In genomic region chr4:82746705-82747567, GRCh38 we compare ENCODE assay signal across 1 cellular context.
TF ChIP-seq lines count a peak whose summit lies in the region.

No MANE protein-coding gene starts in this region.

TF ChIP-seq in HepG2, 621 proteins besides CTCF, POLR2A, EP300 and RAD21 (continued from another document and continues in another):
- TF ChIP-seq, protein P1, sequence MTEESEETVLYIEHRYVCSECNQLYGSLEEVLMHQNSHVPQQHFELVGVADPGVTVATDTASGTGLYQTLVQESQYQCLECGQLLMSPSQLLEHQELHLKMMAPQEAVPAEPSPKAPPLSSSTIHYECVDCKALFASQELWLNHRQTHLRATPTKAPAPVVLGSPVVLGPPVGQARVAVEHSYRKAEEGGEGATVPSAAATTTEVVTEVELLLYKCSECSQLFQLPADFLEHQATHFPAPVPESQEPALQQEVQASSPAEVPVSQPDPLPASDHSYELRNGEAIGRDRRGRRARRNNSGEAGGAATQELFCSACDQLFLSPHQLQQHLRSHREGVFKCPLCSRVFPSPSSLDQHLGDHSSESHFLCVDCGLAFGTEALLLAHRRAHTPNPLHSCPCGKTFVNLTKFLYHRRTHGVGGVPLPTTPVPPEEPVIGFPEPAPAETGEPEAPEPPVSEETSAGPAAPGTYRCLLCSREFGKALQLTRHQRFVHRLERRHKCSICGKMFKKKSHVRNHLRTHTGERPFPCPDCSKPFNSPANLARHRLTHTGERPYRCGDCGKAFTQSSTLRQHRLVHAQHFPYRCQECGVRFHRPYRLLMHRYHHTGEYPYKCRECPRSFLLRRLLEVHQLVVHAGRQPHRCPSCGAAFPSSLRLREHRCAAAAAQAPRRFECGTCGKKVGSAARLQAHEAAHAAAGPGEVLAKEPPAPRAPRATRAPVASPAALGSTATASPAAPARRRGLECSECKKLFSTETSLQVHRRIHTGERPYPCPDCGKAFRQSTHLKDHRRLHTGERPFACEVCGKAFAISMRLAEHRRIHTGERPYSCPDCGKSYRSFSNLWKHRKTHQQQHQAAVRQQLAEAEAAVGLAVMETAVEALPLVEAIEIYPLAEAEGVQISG (CRISPR knock-in tag; IDR thresholded peaks at IDR 0.05) = peak; percentile 30; the same call in 1 of the 2 replicates
- no peak for TF ChIP-seq ZBTB1 (CRISPR knock-in tag; IDR thresholded peaks at IDR 0.05; ENCODE audit: borderline replicate concordance)
- no peak for TF ChIP-seq GMEB1 (CRISPR knock-in tag; IDR thresholded peaks at IDR 0.05; ENCODE audit: borderline replicate concordance)
- TF ChIP-seq, protein P2, sequence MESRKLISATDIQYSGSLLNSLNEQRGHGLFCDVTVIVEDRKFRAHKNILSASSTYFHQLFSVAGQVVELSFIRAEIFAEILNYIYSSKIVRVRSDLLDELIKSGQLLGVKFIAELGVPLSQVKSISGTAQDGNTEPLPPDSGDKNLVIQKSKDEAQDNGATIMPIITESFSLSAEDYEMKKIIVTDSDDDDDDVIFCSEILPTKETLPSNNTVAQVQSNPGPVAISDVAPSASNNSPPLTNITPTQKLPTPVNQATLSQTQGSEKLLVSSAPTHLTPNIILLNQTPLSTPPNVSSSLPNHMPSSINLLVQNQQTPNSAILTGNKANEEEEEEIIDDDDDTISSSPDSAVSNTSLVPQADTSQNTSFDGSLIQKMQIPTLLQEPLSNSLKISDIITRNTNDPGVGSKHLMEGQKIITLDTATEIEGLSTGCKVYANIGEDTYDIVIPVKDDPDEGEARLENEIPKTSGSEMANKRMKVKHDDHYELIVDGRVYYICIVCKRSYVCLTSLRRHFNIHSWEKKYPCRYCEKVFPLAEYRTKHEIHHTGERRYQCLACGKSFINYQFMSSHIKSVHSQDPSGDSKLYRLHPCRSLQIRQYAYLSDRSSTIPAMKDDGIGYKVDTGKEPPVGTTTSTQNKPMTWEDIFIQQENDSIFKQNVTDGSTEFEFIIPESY (CRISPR knock-in tag; IDR thresholded peaks at IDR 0.05) = no peak
- no peak for TF ChIP-seq SALL2 (CRISPR knock-in tag; IDR thresholded peaks at IDR 0.05)
- TF ChIP-seq, protein P3, sequence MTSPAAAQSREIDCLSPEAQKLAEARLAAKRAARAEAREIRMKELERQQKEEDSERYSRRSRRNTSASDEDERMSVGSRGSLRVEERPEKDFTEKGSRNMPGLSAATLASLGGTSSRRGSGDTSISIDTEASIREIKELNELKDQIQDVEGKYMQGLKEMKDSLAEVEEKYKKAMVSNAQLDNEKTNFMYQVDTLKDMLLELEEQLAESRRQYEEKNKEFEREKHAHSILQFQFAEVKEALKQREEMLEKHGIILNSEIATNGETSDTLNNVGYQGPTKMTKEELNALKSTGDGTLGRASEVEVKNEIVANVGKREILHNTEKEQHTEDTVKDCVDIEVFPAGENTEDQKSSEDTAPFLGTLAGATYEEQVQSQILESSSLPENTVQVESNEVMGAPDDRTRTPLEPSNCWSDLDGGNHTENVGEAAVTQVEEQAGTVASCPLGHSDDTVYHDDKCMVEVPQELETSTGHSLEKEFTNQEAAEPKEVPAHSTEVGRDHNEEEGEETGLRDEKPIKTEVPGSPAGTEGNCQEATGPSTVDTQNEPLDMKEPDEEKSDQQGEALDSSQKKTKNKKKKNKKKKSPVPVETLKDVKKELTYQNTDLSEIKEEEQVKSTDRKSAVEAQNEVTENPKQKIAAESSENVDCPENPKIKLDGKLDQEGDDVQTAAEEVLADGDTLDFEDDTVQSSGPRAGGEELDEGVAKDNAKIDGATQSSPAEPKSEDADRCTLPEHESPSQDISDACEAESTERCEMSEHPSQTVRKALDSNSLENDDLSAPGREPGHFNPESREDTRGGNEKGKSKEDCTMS (CRISPR knock-in tag; conservative IDR thresholded peaks at IDR 0.05) = no peak
- TF ChIP-seq ZNF788 (CRISPR knock-in tag; IDR thresholded peaks at IDR 0.05; ENCODE audit: borderline replicate concordance) = no peak
- TF ChIP-seq HNRNPK (IDR thresholded peaks at IDR 0.05; ENCODE audit: low read depth, low read length, poor library complexity, severe bottlenecking) = peak; percentile 48
- TF ChIP-seq PHB2 (IDR thresholded peaks at IDR 0.05; ENCODE audit: partially characterized antibody) = no peak
- no peak for TF ChIP-seq KDM1A (CRISPR knock-in tag; IDR thresholded peaks at IDR 0.05)
- TF ChIP-seq MYNN (CRISPR knock-in tag; IDR thresholded peaks at IDR 0.05; ENCODE audit: low read depth) = no peak
- no peak for TF ChIP-seq MBD4 (IDR thresholded peaks at IDR 0.05; ENCODE audit: borderline replicate concordance, low read length)
- TF ChIP-seq SOX6 (IDR thresholded peaks at IDR 0.05) = no peak
- no peak for TF ChIP-seq SOX6 (CRISPR knock-in tag; IDR thresholded peaks at IDR 0.05)
- TF ChIP-seq ZNF619 (CRISPR knock-in tag; IDR thresholded peaks at IDR 0.05) = no peak
- TF ChIP-seq, protein P4, sequence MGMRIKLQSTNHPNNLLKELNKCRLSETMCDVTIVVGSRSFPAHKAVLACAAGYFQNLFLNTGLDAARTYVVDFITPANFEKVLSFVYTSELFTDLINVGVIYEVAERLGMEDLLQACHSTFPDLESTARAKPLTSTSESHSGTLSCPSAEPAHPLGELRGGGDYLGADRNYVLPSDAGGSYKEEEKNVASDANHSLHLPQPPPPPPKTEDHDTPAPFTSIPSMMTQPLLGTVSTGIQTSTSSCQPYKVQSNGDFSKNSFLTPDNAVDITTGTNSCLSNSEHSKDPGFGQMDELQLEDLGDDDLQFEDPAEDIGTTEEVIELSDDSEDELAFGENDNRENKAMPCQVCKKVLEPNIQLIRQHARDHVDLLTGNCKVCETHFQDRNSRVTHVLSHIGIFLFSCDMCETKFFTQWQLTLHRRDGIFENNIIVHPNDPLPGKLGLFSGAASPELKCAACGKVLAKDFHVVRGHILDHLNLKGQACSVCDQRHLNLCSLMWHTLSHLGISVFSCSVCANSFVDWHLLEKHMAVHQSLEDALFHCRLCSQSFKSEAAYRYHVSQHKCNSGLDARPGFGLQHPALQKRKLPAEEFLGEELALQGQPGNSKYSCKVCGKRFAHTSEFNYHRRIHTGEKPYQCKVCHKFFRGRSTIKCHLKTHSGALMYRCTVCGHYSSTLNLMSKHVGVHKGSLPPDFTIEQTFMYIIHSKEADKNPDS (CRISPR knock-in tag; IDR thresholded peaks at IDR 0.05) = no peak
- TF ChIP-seq RXRB (CRISPR knock-in tag; IDR thresholded peaks at IDR 0.05; ENCODE audit: borderline replicate concordance) = no peak
- 0 out of 2 replicates have a peak, but pooled peaks have one; percentile 6 for TF ChIP-seq NCOR1 (IDR thresholded peaks at IDR 0.05; ENCODE audit: borderline replicate concordance, low read length)
- TF ChIP-seq PATZ1 (CRISPR knock-in tag; IDR thresholded peaks at IDR 0.05) = peak; percentile 83
- TF ChIP-seq PRDM4 (CRISPR knock-in tag; IDR thresholded peaks at IDR 0.05; ENCODE audit: borderline replicate concordance) = no peak
- TF ChIP-seq ZNF580 (CRISPR knock-in tag; IDR thresholded peaks at IDR 0.05; ENCODE audit: borderline replicate concordance, low read depth) = no peak
- no peak for TF ChIP-seq ZNF589 (CRISPR knock-in tag; conservative IDR thresholded peaks at IDR 0.05)
- no peak for TF ChIP-seq AGO1 (IDR thresholded peaks at IDR 0.05; ENCODE audit: low read depth, low read length, poor library complexity, severe bottlenecking)
- no peak for TF ChIP-seq NAIF1 (CRISPR knock-in tag; IDR thresholded peaks at IDR 0.05; ENCODE audit: borderline replicate concordance)
- no peak for TF ChIP-seq TAF15 (IDR thresholded peaks at IDR 0.05; ENCODE audit: low read depth, low read length, poor library complexity, severe bottlenecking)
- TF ChIP-seq HDAC2 (CRISPR knock-in tag; IDR thresholded peaks at IDR 0.05) = no peak
- TF ChIP-seq, protein P5, sequence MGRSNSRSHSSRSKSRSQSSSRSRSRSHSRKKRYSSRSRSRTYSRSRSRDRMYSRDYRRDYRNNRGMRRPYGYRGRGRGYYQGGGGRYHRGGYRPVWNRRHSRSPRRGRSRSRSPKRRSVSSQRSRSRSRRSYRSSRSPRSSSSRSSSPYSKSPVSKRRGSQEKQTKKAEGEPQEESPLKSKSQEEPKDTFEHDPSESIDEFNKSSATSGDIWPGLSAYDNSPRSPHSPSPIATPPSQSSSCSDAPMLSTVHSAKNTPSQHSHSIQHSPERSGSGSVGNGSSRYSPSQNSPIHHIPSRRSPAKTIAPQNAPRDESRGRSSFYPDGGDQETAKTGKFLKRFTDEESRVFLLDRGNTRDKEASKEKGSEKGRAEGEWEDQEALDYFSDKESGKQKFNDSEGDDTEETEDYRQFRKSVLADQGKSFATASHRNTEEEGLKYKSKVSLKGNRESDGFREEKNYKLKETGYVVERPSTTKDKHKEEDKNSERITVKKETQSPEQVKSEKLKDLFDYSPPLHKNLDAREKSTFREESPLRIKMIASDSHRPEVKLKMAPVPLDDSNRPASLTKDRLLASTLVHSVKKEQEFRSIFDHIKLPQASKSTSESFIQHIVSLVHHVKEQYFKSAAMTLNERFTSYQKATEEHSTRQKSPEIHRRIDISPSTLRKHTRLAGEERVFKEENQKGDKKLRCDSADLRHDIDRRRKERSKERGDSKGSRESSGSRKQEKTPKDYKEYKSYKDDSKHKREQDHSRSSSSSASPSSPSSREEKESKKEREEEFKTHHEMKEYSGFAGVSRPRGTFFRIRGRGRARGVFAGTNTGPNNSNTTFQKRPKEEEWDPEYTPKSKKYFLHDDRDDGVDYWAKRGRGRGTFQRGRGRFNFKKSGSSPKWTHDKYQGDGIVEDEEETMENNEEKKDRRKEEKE (IDR thresholded peaks at IDR 0.05) = no peak
- TF ChIP-seq ZNF510 (CRISPR knock-in tag; IDR thresholded peaks at IDR 0.05; ENCODE audit: low read depth) = no peak
- no peak for TF ChIP-seq SRY (CRISPR knock-in tag; IDR thresholded peaks at IDR 0.05)
- no peak for TF ChIP-seq KDM3A (CRISPR knock-in tag; IDR thresholded peaks at IDR 0.05; ENCODE audit: low read depth)
- peak; percentile 73; the same call in 1 of the 2 replicates for TF ChIP-seq NFIC (IDR thresholded peaks at IDR 0.05; ENCODE audit: low read length)
